28 cellular contexts compared by ENCODE assay signal in the genomic region with DNA sequence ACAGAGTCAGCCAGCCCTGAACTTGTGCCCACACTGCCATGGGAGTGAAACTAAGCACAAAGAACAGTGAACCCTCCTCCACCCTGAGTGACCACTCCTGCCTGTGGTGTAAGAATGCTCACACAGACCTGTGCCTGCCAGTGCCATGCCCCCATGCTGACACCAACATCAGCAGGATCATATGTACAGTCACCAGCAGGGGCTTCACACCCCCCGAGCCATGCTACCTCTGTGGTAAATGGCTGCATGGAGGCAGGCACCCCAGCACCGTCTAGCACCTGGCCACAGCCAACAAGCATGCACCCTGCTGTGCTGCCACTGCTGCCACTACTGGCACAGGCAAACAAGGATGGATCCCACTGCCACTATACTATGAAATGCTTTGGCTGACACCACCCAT.
"Had no signal": no experiment of that assay in that cellular context is flagged by ENCODE, and none has a peak within 500 bp of the region (broad histone marks: within the 10 kb centered on the region; RNA-seq: fewer than 3 reads in every experiment).

No MANE protein-coding gene starts in this region.

- DNase-seq: activated CD4-positive, alpha-beta memory T cell treated with anti-CD3 and anti-CD28 coated beads, Interleukin-2, amount 10 ng/mL, durations not matched to agents 7 days and 5 days; activated CD4-positive, alpha-beta T cell treated with anti-CD3 and anti-CD28 coated beads for 1 hour; activated CD4-positive, alpha-beta T cell treated with anti-CD3 and anti-CD28 coated beads for 4 hours; activated CD4-positive, alpha-beta T cell treated with anti-CD3 and anti-CD28 coated beads, Interleukin-2, amount 10 ng/mL, durations not matched to agents 7 days and 5 days; activated CD4-positive, alpha-beta T cell treated with anti-CD3 and anti-CD28 coated beads, Interleukin-2, amount 50 U/mL, for 4 hours; activated CD8-positive, alpha-beta memory T cell treated with anti-CD3 and anti-CD28 coated beads, Interleukin-2, amount 50 U/mL, for 48 hours; activated gamma-delta T cell; activated naive CD4-positive, alpha-beta T cell; activated naive CD4-positive, alpha-beta T cell treated with anti-CD3 and anti-CD28 coated beads, Interleukin-2, amount 10 ng/mL, durations not matched to agents 7 days and 5 days; activated naive CD8-positive, alpha-beta T cell treated with anti-CD3 and anti-CD28 coated beads, Interleukin-2, amount 10 ng/mL, durations not matched to agents 7 days and 5 days; activated T-cell treated with anti-CD3 and anti-CD28 coated beads for 4 hours; activated T-cell treated with anti-CD3 and anti-CD28 coated beads, Interleukin-2, amount 50 U/mL, for 24 hours; activated T-cell treated with anti-CD3 and anti-CD28 coated beads, Interleukin-2, amount 50 U/mL, for 72 hours; brain microvascular endothelial cell; dorsolateral prefrontal cortex; effector memory CD4-positive, alpha-beta T cell; endodermal cell; foreskin fibroblast; T-helper 2 cell had no signal

- H3K27me3 ChIP-seq: brain microvascular endothelial cell, dorsolateral prefrontal cortex had no signal

- H3K27ac ChIP-seq: brain microvascular endothelial cell, coronary artery, dorsolateral prefrontal cortex, VCaP had no signal

- ATAC-seq: activated naive CD4-positive, alpha-beta T cell treated with anti-CD3 and anti-CD28 coated beads, Interleukin-2, amount 50 U/mL, for 72 hours; activated T-cell treated with anti-CD3 and anti-CD28 coated beads, Interleukin-2, amount 50 U/mL, for 72 hours; esophagus mucosa; WTC11 had no signal

- H3K4me3 ChIP-seq: coronary artery, dorsolateral prefrontal cortex had no signal

- FAIRE-seq: astrocyte, bronchial epithelial cell, frontal cortex, TTC549 had no signal

- H3K36me3 ChIP-seq: brain microvascular endothelial cell had no signal
